In the genomic region with DNA sequence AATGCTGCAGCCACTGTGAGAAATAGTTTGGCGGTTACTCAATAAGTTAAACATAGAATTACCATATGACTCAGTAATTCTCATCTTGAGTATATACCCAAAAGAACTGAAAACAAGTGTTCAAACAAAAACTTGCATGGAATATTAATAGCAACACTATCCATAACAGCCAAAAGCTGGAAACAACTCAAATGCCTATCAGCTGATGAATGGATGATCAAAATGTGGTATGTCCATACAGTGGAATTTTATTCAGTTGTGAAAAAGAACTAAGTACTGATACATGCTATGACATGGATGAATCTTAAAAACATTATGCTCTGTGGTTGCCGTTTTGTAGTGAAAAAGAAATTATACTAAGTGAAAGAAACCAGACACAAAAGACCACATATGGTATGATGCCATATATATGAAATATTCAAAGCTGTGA, we compare ENCODE assay signal across 10 cellular contexts.
DNase-seq lines count a peak whose midpoint lies in the region; ATAC-seq lines count a peak whose summit lies in the region.
"Had no signal": no experiment of that assay in that cellular context is flagged by ENCODE, and none has a peak within 500 bp of the region (broad histone marks: within the 10 kb centered on the region; RNA-seq: fewer than 3 reads in every experiment).

No MANE protein-coding gene starts in this region.

- DNase-seq in activated naive CD8-positive, alpha-beta T cell treated with anti-CD3 and anti-CD28 coated beads, Interleukin-2, amount 50 U/mL, for 24 hours: no peak
- no peak for DNase-seq in activated naive CD8-positive, alpha-beta T cell treated with anti-CD3 and anti-CD28 coated beads for 36 hours
- peak in 1 of 2 donors; percentile 36 for DNase-seq in stimulated activated effector memory CD8-positive, alpha-beta T cell treated with anti-CD3 and anti-CD28 coated beads, Interleukin-12 subunit alpha, Interleukin-12 subunit beta, amount 100 ng/mL, for 72 hours (ENCODE audit: low spot score in 2 of 2)
- DNase-seq in AML-193 (lab: John Stamatoyannopoulos, UW): no peak
- DNase-seq in middle frontal gyrus (ENCODE audit: extremely low spot score, low spot score): no peak
- DNase-seq in effector memory CD8-positive, alpha-beta T cell: no peak
- DNase-seq: activated CD8-positive, alpha-beta memory T cell treated with anti-CD3 and anti-CD28 coated beads for 24 hours; SJCRH30 had no signal

- H3K9me3 Mint-ChIP-seq in activated naive CD8-positive, alpha-beta T cell treated with anti-CD3 and anti-CD28 coated beads, Interleukin-2, amount 50 U/mL, for 24 hours: peaks cover 4% of the 10 kb centered on the region
- no peaks in the 10 kb centered on the region for H3K9me3 Mint-ChIP-seq in activated naive CD8-positive, alpha-beta T cell treated with anti-CD3 and anti-CD28 coated beads for 36 hours
- peaks cover 3% of the 10 kb centered on the region for H3K9me3 Mint-ChIP-seq in stimulated activated effector memory CD8-positive, alpha-beta T cell treated with anti-CD3 and anti-CD28 coated beads, Interleukin-12 subunit alpha, Interleukin-12 subunit beta, amount 100 ng/mL, for 72 hours
- no peaks in the 10 kb centered on the region for H3K9me3 Mint-ChIP-seq in effector memory CD8-positive, alpha-beta T cell

- no peaks in the 10 kb centered on the region for H3K27me3 Mint-ChIP-seq in activated naive CD8-positive, alpha-beta T cell treated with anti-CD3 and anti-CD28 coated beads, Interleukin-2, amount 50 U/mL, for 24 hours
- H3K27me3 Mint-ChIP-seq in activated naive CD8-positive, alpha-beta T cell treated with anti-CD3 and anti-CD28 coated beads for 36 hours: no peaks in the 10 kb centered on the region
- H3K27me3 Mint-ChIP-seq in effector memory CD8-positive, alpha-beta T cell: no peaks in the 10 kb centered on the region

- ATAC-seq in activated naive CD8-positive, alpha-beta T cell treated with anti-CD3 and anti-CD28 coated beads, Interleukin-2, amount 50 U/mL, for 24 hours: peak; percentile 75
- peak; percentile 82 for ATAC-seq in GM21786 (IDR thresholded peaks at IDR 0.05; ENCODE audit: unreplicated experiment)
- peak; percentile 54 for ATAC-seq in HG03457 (IDR thresholded peaks at IDR 0.05; ENCODE audit: unreplicated experiment)
- ATAC-seq in stimulated activated effector memory CD8-positive, alpha-beta T cell treated with anti-CD3 and anti-CD28 coated beads, Interleukin-12 subunit alpha, Interleukin-12 subunit beta, amount 100 ng/mL, for 72 hours: peak; percentile 94
- ATAC-seq in effector memory CD8-positive, alpha-beta T cell (replicated peaks): no peak

- H3K4me3 Mint-ChIP-seq in activated naive CD8-positive, alpha-beta T cell treated with anti-CD3 and anti-CD28 coated beads, Interleukin-2, amount 50 U/mL, for 24 hours: no peak overlapping the region
- H3K4me3 Mint-ChIP-seq in activated naive CD8-positive, alpha-beta T cell treated with anti-CD3 and anti-CD28 coated beads for 36 hours: no peak overlapping the region
- H3K4me3 Mint-ChIP-seq in stimulated activated effector memory CD8-positive, alpha-beta T cell treated with anti-CD3 and anti-CD28 coated beads, Interleukin-12 subunit alpha, Interleukin-12 subunit beta, amount 100 ng/mL, for 72 hours: peak overlapping the region; percentile 36
- no peak overlapping the region for H3K4me3 Mint-ChIP-seq in effector memory CD8-positive, alpha-beta T cell

- H3K27ac Mint-ChIP-seq in activated naive CD8-positive, alpha-beta T cell treated with anti-CD3 and anti-CD28 coated beads, Interleukin-2, amount 50 U/mL, for 24 hours: no peak overlapping the region
- no peak overlapping the region for H3K27ac Mint-ChIP-seq in activated naive CD8-positive, alpha-beta T cell treated with anti-CD3 and anti-CD28 coated beads for 36 hours
- H3K27ac Mint-ChIP-seq in stimulated activated effector memory CD8-positive, alpha-beta T cell treated with anti-CD3 and anti-CD28 coated beads, Interleukin-12 subunit alpha, Interleukin-12 subunit beta, amount 100 ng/mL, for 72 hours: peak overlapping the region; percentile 60
- no peak overlapping the region for H3K27ac Mint-ChIP-seq in effector memory CD8-positive, alpha-beta T cell

- H3K36me3 Mint-ChIP-seq in activated naive CD8-positive, alpha-beta T cell treated with anti-CD3 and anti-CD28 coated beads, Interleukin-2, amount 50 U/mL, for 24 hours (ENCODE audit: low read depth): no peaks in the 10 kb centered on the region
- peaks cover 2% of the 10 kb centered on the region for H3K36me3 Mint-ChIP-seq in activated naive CD8-positive, alpha-beta T cell treated with anti-CD3 and anti-CD28 coated beads for 36 hours
- no peaks in the 10 kb centered on the region for H3K36me3 Mint-ChIP-seq in stimulated activated effector memory CD8-positive, alpha-beta T cell treated with anti-CD3 and anti-CD28 coated beads, Interleukin-12 subunit alpha, Interleukin-12 subunit beta, amount 100 ng/mL, for 72 hours
- H3K36me3 Mint-ChIP-seq in effector memory CD8-positive, alpha-beta T cell (ENCODE audit: insufficient read depth): no peaks in the 10 kb centered on the region

- peaks cover 36% of the 10 kb centered on the region for H3K4me1 Mint-ChIP-seq in activated naive CD8-positive, alpha-beta T cell treated with anti-CD3 and anti-CD28 coated beads, Interleukin-2, amount 50 U/mL, for 24 hours
- peaks cover 13% of the 10 kb centered on the region for H3K4me1 Mint-ChIP-seq in activated naive CD8-positive, alpha-beta T cell treated with anti-CD3 and anti-CD28 coated beads for 36 hours
- peaks cover 57% of the 10 kb centered on the region for H3K4me1 Mint-ChIP-seq in stimulated activated effector memory CD8-positive, alpha-beta T cell treated with anti-CD3 and anti-CD28 coated beads, Interleukin-12 subunit alpha, Interleukin-12 subunit beta, amount 100 ng/mL, for 72 hours
- peaks cover 20 to 22% of the 10 kb centered on the region in 2 donors for H3K4me1 Mint-ChIP-seq in effector memory CD8-positive, alpha-beta T cell (ENCODE audit: low read depth in 2 of 2)
